9 cellular contexts compared by ENCODE assay signal in the genomic region with DNA sequence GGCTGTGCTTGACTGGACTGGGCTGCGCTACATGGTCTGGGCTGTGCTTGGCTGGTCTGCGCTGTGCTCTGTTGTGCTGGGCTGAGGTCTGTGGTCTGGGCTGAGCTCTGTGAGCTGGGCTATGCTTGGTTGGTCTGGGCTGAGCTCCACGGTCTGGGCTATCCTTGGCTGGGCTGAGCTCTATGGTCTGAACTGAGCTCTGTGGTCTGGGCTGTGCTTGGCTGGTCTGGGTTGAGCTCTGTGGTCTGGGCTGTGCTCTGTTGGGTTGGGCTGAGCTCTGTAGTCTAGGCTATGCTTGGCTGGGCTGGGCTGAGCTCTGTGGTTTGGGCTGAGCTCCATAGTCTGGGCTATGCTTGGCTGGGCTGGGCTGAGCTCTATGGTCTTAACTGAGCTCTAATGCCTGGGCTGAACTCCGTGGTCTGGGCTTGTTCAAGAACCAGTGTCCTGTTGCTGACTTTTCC.
DNase-seq lines count a peak whose midpoint lies in the region; ATAC-seq, FAIRE-seq and TF ChIP-seq lines count a peak whose summit lies in the region.
"Had no signal": no experiment of that assay in that cellular context is flagged by ENCODE, and none has a peak within 500 bp of the region (broad histone marks: within the 10 kb centered on the region; RNA-seq: fewer than 3 reads in every experiment).

No MANE protein-coding gene starts in this region.

- H4K91ac ChIP-seq in H1 (replicated peaks; ENCODE audit: insufficient read length, low read length) = no peak overlapping the region

- H2AK5ac ChIP-seq in H1 (ENCODE audit: low read depth, low read length) = no peak overlapping the region

- peak; percentile 92 for ATAC-seq in HG02852 (IDR thresholded peaks at IDR 0.05; ENCODE audit: unreplicated experiment)
- no peak for ATAC-seq in CD8-positive, alpha-beta T cell

- no peak overlapping the region for H3K9ac ChIP-seq in H1 (replicated peaks in 1 of 4; ENCODE audit: extremely low read depth in 1 of 4, low read depth in 3 of 4, low read length in 3 of 4)

- no peaks in the 10 kb centered on the region for H3K4me1 ChIP-seq in H1 (replicated peaks in 1 of 4; ENCODE audit: control insufficient read depth in 3 of 4, insufficient read depth in 4 of 4, low read length in 3 of 4)
- no peaks in the 10 kb centered on the region for H3K4me1 ChIP-seq in CD8-positive, alpha-beta T cell (ENCODE audit: insufficient read depth, low read length)
- H3K4me1 ChIP-seq: gastrocnemius medialis had no signal

- H4K20me1 ChIP-seq in H1 (replicated peaks in 1 of 2; ENCODE audit: control insufficient read depth in 1 of 2, insufficient read depth in 2 of 2, low read length in 2 of 2) = no peaks in the 10 kb centered on the region

- peak; percentile 26 for DNase-seq in AG04449 (ENCODE audit: low read depth, low spot score)
- DNase-seq in GM18507 (ENCODE audit: extremely low spot score, insufficient read length, low read depth) = peak; percentile 52
- peak; percentile 67 for DNase-seq in NCI-H2107 treated with DMSO at 0.1 percent for 48 hours (lab: John Stamatoyannopoulos, UW; ENCODE audit: unreplicated experiment)
- DNase-seq in H1 (ENCODE audit: low read depth in 1 of 2, low spot score in 2 of 2) = no peak
- peak; percentile 89 for DNase-seq in posterior vena cava (ENCODE audit: low spot score)
- DNase-seq in OCI-M2 (lab: John Stamatoyannopoulos, UW; ENCODE audit: unreplicated experiment) = no peak
- DNase-seq in CD8-positive, alpha-beta T cell = no peak

- H2AFZ ChIP-seq in H1 (ENCODE audit: low read length) = no peak overlapping the region

- no peak overlapping the region for H3K14ac ChIP-seq in H1 (ENCODE audit: insufficient read length)

- H4K8ac ChIP-seq in H1 (ENCODE audit: extremely low read depth, insufficient read depth, low read length) = peak overlapping the region; percentile 36; the same call in 1 of the 2 replicates

- H3K4me3 ChIP-seq in AG04449 (ENCODE audit: low read depth, low read length) = no peak overlapping the region
- H3K4me3 ChIP-seq in H1 (ENCODE audit: extremely low read depth in 1 of 4, insufficient read depth in 2 of 4, low read depth in 3 of 4, low read length in 4 of 4) = no peak overlapping the region
- no peak overlapping the region for H3K4me3 ChIP-seq in CD8-positive, alpha-beta T cell (ENCODE audit: low read depth, low read length)
- H3K4me3 ChIP-seq: gastrocnemius medialis had no signal

- H3K56ac ChIP-seq in H1 (replicated peaks; ENCODE audit: insufficient read length, low read depth, low read length) = no peak overlapping the region

- TF ChIP-seq EP300 in H1 (IDR thresholded peaks at IDR 0.05; ENCODE audit: borderline replicate concordance in 1 of 2, low read depth in 2 of 2, low read length in 2 of 2) = no peak

- no peak overlapping the region for H3K27ac Mint-ChIP-seq in CD8-positive, alpha-beta T cell

- no peak overlapping the region for H2BK120ac ChIP-seq in H1 (replicated peaks; ENCODE audit: low read depth, low read length)

- TF ChIP-seq CTCF in AG04449 (IDR thresholded peaks at IDR 0.05; ENCODE audit: insufficient read depth, low read length, missing control alignments) = no peak
- no peak for TF ChIP-seq CTCF in H1 (IDR thresholded peaks at IDR 0.05; ENCODE audit: control extremely low read depth in 1 of 3, insufficient read depth in 1 of 3, low read depth in 1 of 3, low read length in 3 of 3)
- TF ChIP-seq CTCF in CD8-positive, alpha-beta T cell (IDR thresholded peaks at IDR 0.05) = no peak

- no peak overlapping the region for H3K23ac ChIP-seq in H1 (ENCODE audit: insufficient read length)

- peak overlapping the region; percentile 10; the same call in 1 of the 2 replicates for H2BK15ac ChIP-seq in H1 (ENCODE audit: low read length)

- intact Hi-C loops in posterior vena cava (cut with DNase I) = no loop called here
- intact Hi-C loops in CD8-positive, alpha-beta T cell (cut with DNase I, micrococcal nuclease) = no loop called here

- H4K5ac ChIP-seq in H1 (ENCODE audit: insufficient read length, low read depth, low read length) = no peak overlapping the region

- no peak for TF ChIP-seq POLR2A in H1 (IDR thresholded peaks at IDR 0.05; ENCODE audit: control extremely low read depth in 1 of 2, low read depth in 2 of 2, low read length in 2 of 2)

- no peaks in the 10 kb centered on the region for H3K79me2 ChIP-seq in H1 (ENCODE audit: control insufficient read depth in 1 of 2, insufficient read depth in 2 of 2, low read length in 2 of 2)

- no peak overlapping the region for H2BK12ac ChIP-seq in H1 (ENCODE audit: low read depth, low read length)

- FAIRE-seq in GM18507 (lab: Jason Lieb, UNC) = peak; percentile 91
- no peak for FAIRE-seq in H1 (lab: Jason Lieb, UNC)

- no peaks in the 10 kb centered on the region for H3K23me2 ChIP-seq in H1 (ENCODE audit: low read depth, low read length)

- no peaks in the 10 kb centered on the region for H3K36me3 ChIP-seq in H1 (ENCODE audit: control insufficient read depth in 2 of 4, insufficient read depth in 4 of 4, low read length in 3 of 4)
- no peaks in the 10 kb centered on the region for H3K36me3 ChIP-seq in CD8-positive, alpha-beta T cell (ENCODE audit: insufficient read depth, low read length)
- H3K36me3 ChIP-seq: gastrocnemius medialis had no signal

- no peaks in the 10 kb centered on the region for H3K4me1 Mint-ChIP-seq in CD8-positive, alpha-beta T cell (ENCODE audit: low read depth)

- no peak overlapping the region for H3K27ac ChIP-seq in H1 (ENCODE audit: low read depth, low read length)
- H3K27ac ChIP-seq in CD8-positive, alpha-beta T cell (ENCODE audit: low read depth, low read length) = no peak overlapping the region
- H3K27ac ChIP-seq: gastrocnemius medialis had no signal

- no peak overlapping the region for H3K4me2 ChIP-seq in H1 (ENCODE audit: insufficient read depth in 1 of 2, low read depth in 2 of 2, low read length in 2 of 2)

- no peak overlapping the region for H2BK5ac ChIP-seq in H1 (ENCODE audit: low read depth, low read length)

- no peaks in the 10 kb centered on the region for H3K27me3 ChIP-seq in H1 (replicated peaks in 1 of 4; ENCODE audit: control insufficient read depth in 3 of 4, extremely low read depth in 1 of 4, insufficient read depth in 3 of 4, low read length in 3 of 4)
- H3K27me3 ChIP-seq in CD8-positive, alpha-beta T cell (ENCODE audit: insufficient read depth, low read length) = no peaks in the 10 kb centered on the region
- H3K27me3 ChIP-seq: gastrocnemius medialis had no signal

- H3K79me1 ChIP-seq in H1 (ENCODE audit: low read depth, low read length) = no peaks in the 10 kb centered on the region; the same call in 1 of the 2 replicates

- TF ChIP-seq RAD21 in H1 (IDR thresholded peaks at IDR 0.05 in 1 of 2, conservative IDR thresholded peaks at IDR 0.05 in 1 of 2; ENCODE audit: low read depth in 2 of 2, low read length in 2 of 2) = 0 out of 4 replicates have a peak, but pooled peaks of 1 of the 2 experiments have one; percentile 11

- CTCF ChIA-PET in AG04449 (lab: Yijun Ruan, JAX) (no interaction called here), H1 (lab: Charles Lee; ENCODE audit: partially characterized antibody) (interaction anchor here (0.9 to 2.5 kb wide), 11 partner anchors 9 to 603 kb away, joined by 3 to 13 read pairs (median 3); no protein-coding TSS in a partner anchor)
- CTCF ChIA-PET in CD8-positive, alpha-beta T cell (lab: Charles Lee) = no interaction called here

- H2BK20ac ChIP-seq in H1 (ENCODE audit: low read length) = no peak overlapping the region

- no peaks in the 10 kb centered on the region for H3K36me3 Mint-ChIP-seq in CD8-positive, alpha-beta T cell

- no peak overlapping the region for H3K4me3 Mint-ChIP-seq in CD8-positive, alpha-beta T cell

- no peak overlapping the region for H3K18ac ChIP-seq in H1 (ENCODE audit: extremely low read depth, low read length)

- WGBS in H1 (ENCODE audit: extremely low coverage in 1 of 2, insufficient coverage in 1 of 2, insufficient read length in 1 of 2, insufficient replicate concordance in 2 of 2, low coverage in 1 of 2, low lambda C conversion rate in 2 of 2, missing lambda C conversion rate in 1 of 2), 2 experiments = 86% methylated on average over 4 of the region's 4 CpGs; no CpG with 5 or more reads in 1 of the 2 experiments

- H3K9me3 ChIP-seq in H1 (ENCODE audit: insufficient read depth in 2 of 2, low read depth in 1 of 2, low read length in 1 of 2) = no peaks in the 10 kb centered on the region; a peak in 1 of 4 replicates
- H3K9me3 ChIP-seq in CD8-positive, alpha-beta T cell (ENCODE audit: low read length) = no peaks in the 10 kb centered on the region
- H3K9me3 ChIP-seq: gastrocnemius medialis had no signal

- POLR2A ChIA-PET in AG04449 (lab: Yijun Ruan, JAX) (no interaction called here), H1 (lab: Charles Lee; ENCODE audit: partially characterized antibody) (interaction anchor here (0.5 kb wide), 1 partner anchor 491 kb away, joined by 3 read pairs; no protein-coding TSS in a partner anchor)
- POLR2A ChIA-PET in CD8-positive, alpha-beta T cell (lab: Charles Lee) = no interaction called here

- H3K4ac ChIP-seq in H1 (replicated peaks; ENCODE audit: insufficient read length, low read depth, low read length) = peak overlapping the region; percentile 16

- H3K9me3 Mint-ChIP-seq in CD8-positive, alpha-beta T cell = no peaks in the 10 kb centered on the region

- H3K27me3 Mint-ChIP-seq in CD8-positive, alpha-beta T cell (ENCODE audit: low read depth) = peaks cover 2% of the 10 kb centered on the region

TF ChIP-seq in H1, 55 proteins besides CTCF, POLR2A, EP300 and RAD21:
- TF ChIP-seq, protein P1, sequence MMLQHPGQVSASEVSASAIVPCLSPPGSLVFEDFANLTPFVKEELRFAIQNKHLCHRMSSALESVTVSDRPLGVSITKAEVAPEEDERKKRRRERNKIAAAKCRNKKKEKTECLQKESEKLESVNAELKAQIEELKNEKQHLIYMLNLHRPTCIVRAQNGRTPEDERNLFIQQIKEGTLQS (IDR thresholded peaks at IDR 0.05; ENCODE audit: insufficient read depth, low read depth, low read length) = no peak
- TF ChIP-seq EGR1 (IDR thresholded peaks at IDR 0.05; ENCODE audit: borderline replicate concordance, low read depth, low read length) (no peak), E2F6 (IDR thresholded peaks at IDR 0.05) (no peak)

Comparison
In these comparisons a context has a peak if more than half of its experiments do, and no peak if none do; other contexts are left out.
1. DNase-seq: peak in AG04449 (single experiment), GM18507 (single experiment), NCI-H2107 treated with DMSO at 0.1 percent for 48 hours (single experiment) and posterior vena cava (single experiment); none in H1 (0 of 2), OCI-M2 (single experiment) and CD8-positive, alpha-beta T cell (0 of 7).